7 cellular contexts compared by ENCODE assay signal in the genomic region with DNA sequence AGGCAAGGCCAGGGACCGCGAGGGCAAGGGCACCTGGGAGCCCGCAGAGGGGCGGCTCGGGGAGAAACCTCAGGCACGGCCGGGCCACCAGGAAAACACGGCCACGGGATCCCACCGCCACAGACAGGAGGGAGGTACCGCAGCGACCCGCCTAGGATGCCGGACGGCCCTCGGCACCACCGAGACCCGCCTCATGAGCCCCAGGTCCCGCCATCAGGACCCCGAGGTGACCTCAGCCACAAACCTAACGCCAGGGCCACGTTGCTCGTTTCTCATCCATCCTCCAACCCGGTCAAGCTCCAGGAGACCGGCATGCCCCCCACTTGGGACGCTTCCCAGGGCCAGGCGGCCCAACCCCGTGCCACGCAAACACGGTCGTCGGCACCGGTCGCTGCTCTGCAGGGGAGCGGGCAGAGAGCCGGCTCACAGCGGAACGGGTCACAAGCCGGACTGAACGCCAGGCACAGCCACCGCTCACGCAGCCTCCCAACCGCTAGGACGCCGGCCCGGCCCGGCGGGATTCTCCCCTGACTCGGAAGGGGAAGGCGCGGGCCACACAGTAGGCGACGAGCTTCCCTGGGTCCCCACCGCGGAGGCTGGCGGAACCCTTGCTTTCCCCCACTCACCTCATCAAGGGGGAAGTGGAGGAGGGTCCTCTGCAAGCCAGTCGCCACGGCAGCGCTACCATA.
A peak's percentile ranks its signal among the peaks of the same experiment; 100 is the strongest.
DNase-seq lines count a peak whose midpoint lies in the region; ATAC-seq, FAIRE-seq and TF ChIP-seq lines count a peak whose summit lies in the region.
"Not testable (repeated sequence)": the region's sequence is repeated elsewhere in the genome, so short reads cannot be mapped to it uniquely, and the experiment has no call there.

No MANE protein-coding gene starts in this region.

- not testable (repeated sequence) for H3K4me1 Mint-ChIP-seq in T-helper 17 cell

- peaks cover 0 to 14% of the 10 kb centered on the region in 2 donors for H3K27me3 ChIP-seq in breast epithelium
- peaks cover 34% of the 10 kb centered on the region for H3K27me3 ChIP-seq in foreskin keratinocyte
- H3K27me3 ChIP-seq in pancreas, result peaks cover 0 to 15% (median 4%) of the 10 kb centered on the region in 4 donors
- H3K27me3 ChIP-seq in stomach, result peaks cover 3 to 45% (median 21%) of the 10 kb centered on the region in 3 donors

- FAIRE-seq in pancreas (lab: Jason Lieb, UNC), result not testable (repeated sequence)

- WGBS in pancreas, 2 donors, result 2 to 3% methylated on average over 44 to 59 of the region's 59 CpGs
- WGBS in stomach, 5 donors, result 0 to 8% (median 4%) methylated on average over 8 to 59 of the region's 59 CpGs

- in situ Hi-C loops in GM13977 (cut with MboI; ENCODE audit: low pct_unique_long_range_greater_than_20kb, low sequenced_read_pairs, unreplicated experiment), result not testable (repeated sequence)

- H3K4me3 Mint-ChIP-seq in T-helper 17 cell, result peak overlapping the region; percentile 3

- not testable (repeated sequence) for TF ChIP-seq EP300 in stomach (IDR thresholded peaks at IDR 0.05)

- not testable (repeated sequence) for H3K36me3 ChIP-seq in breast epithelium, pancreas, stomach

- intact Hi-C loops in breast epithelium (cut with DNase I; ENCODE audit: low total_unique reads); pancreas (cut with DNase I); stomach (cut with DNase I; ENCODE audit: low total_unique reads): not testable (repeated sequence)

- not testable (repeated sequence) for ATAC-seq in T-helper 17 cell
- peak; percentile 60 for ATAC-seq in foreskin keratinocyte
- ATAC-seq in pancreas, result peak in 2 of 4 donors; percentile 25 to 39

- not testable (repeated sequence) for H3K27ac ChIP-seq in breast epithelium, foreskin keratinocyte, pancreas, stomach

- H3K4me1 ChIP-seq in breast epithelium, foreskin keratinocyte, pancreas: not testable (repeated sequence)
- H3K4me1 ChIP-seq in stomach, result peaks cover 5 to 18% (median 17%) of the 10 kb centered on the region in 4 donors

- DNase-seq in GM13977 (ENCODE audit: low spot score) (peak; percentile 14), inferior parietal cortex (ENCODE audit: extremely low spot score) (peak; percentile 1), pancreas (peak in 1 of 6 donors; percentile 67)
- not testable (repeated sequence) for DNase-seq in T-helper 17 cell; breast epithelium (ENCODE audit: low spot score in 2 of 2); foreskin keratinocyte; stomach

- peak overlapping the region in 2 of 3 donors; percentile 45 to 67 for H3K4me3 ChIP-seq in breast epithelium
- peak overlapping the region in 3 of 4 donors; percentile 7 to 35 (median 22) for H3K4me3 ChIP-seq in pancreas
- H3K4me3 ChIP-seq in stomach, result peak overlapping the region; percentile 32 to 51 (median 36)

- not testable (repeated sequence) for TF ChIP-seq CTCF in GM13977 (IDR thresholded peaks at IDR 0.05; ENCODE audit: extremely low read depth, insufficient read depth, missing control alignments); breast epithelium (IDR thresholded peaks at IDR 0.05); foreskin keratinocyte (conservative IDR thresholded peaks at IDR 0.05); pancreas (IDR thresholded peaks at IDR 0.05); stomach (IDR thresholded peaks at IDR 0.05)

- peaks cover 16% of the 10 kb centered on the region for H3K27me3 Mint-ChIP-seq in T-helper 17 cell

- not testable (repeated sequence) for H3K9me3 ChIP-seq in T-helper 17 cell (ENCODE audit: control insufficient read depth, low read length, poor library complexity, severe bottlenecking); breast epithelium; pancreas
- H3K9me3 ChIP-seq in stomach, result peaks cover 0 to 22% (median 0%) of the 10 kb centered on the region in 4 donors

- not testable (repeated sequence) for TF ChIP-seq POLR2A in breast epithelium (IDR thresholded peaks at IDR 0.05); stomach (IDR thresholded peaks at IDR 0.05)

- not testable (repeated sequence) for H3K27ac Mint-ChIP-seq in T-helper 17 cell

- H3K36me3 Mint-ChIP-seq in T-helper 17 cell (ENCODE audit: low read depth), result not testable (repeated sequence)
